Comparison of ENCODE assay signal across 14 cellular contexts in genomic region chr14:56666716-56667115, GRCh38.
DNase-seq lines count a peak whose midpoint lies in the region; ATAC-seq, FAIRE-seq and TF ChIP-seq lines count a peak whose summit lies in the region.
"Had no signal": no experiment of that assay in that cellular context is flagged by ENCODE, and none has a peak within 500 bp of the region (broad histone marks: within the 10 kb centered on the region; RNA-seq: fewer than 3 reads in every experiment).

No MANE protein-coding gene starts in this region.

- H3K27me3 ChIP-seq in endothelial cell of umbilical vein (ENCODE audit: control insufficient read depth in 2 of 2, insufficient read depth in 2 of 2, low read length in 2 of 2) (no peaks in the 10 kb centered on the region), right lobe of liver (no peaks in the 10 kb centered on the region)
- H3K27me3 ChIP-seq: ascending aorta; BLaER1 treated with 17β-estradiol and CSF1 and Interleukin-3, amounts not matched to agents 10 nM and 100 nM had no signal

- no peaks in the 10 kb centered on the region for H3K9me3 ChIP-seq in endothelial cell of umbilical vein (replicated peaks; ENCODE audit: control insufficient read depth, insufficient read depth, low read length)
- no peaks in the 10 kb centered on the region for H3K9me3 ChIP-seq in right lobe of liver
- H3K9me3 ChIP-seq: ascending aorta had no signal

- no TSS peak for BruUV-seq in endothelial cell of umbilical vein (replicated peaks; lab: Mats Ljungman, UMichigan)

- TF ChIP-seq CTCF in endothelial cell of umbilical vein (IDR thresholded peaks at IDR 0.05; ENCODE audit: extremely low read depth in 1 of 2, insufficient read depth in 1 of 2, low read depth in 1 of 2, low read length in 2 of 2), result no peak
- no peak for TF ChIP-seq CTCF in right lobe of liver (IDR thresholded peaks at IDR 0.05)

- H3K4me2 ChIP-seq in endothelial cell of umbilical vein (ENCODE audit: insufficient read depth, low read length), result no peak overlapping the region
- H3K4me2 ChIP-seq: BLaER1 treated with 17β-estradiol and CSF1 and Interleukin-3, amounts not matched to agents 10 nM and 100 nM had no signal

- no peaks in the 10 kb centered on the region for H3K9me1 ChIP-seq in endothelial cell of umbilical vein (replicated peaks; ENCODE audit: control insufficient read depth, extremely low read depth, insufficient read depth, low read length)

- H3K4me3 ChIP-seq in endothelial cell of umbilical vein (replicated peaks in 1 of 3; ENCODE audit: insufficient read depth in 1 of 3, low read depth in 1 of 3, low read length in 3 of 3), result no peak overlapping the region
- H3K4me3 ChIP-seq in right lobe of liver, result no peak overlapping the region
- H3K4me3 ChIP-seq: ascending aorta; BLaER1 treated with 17β-estradiol and CSF1 and Interleukin-3, amounts not matched to agents 10 nM and 100 nM had no signal

- 74% methylated on average over 3 of the region's 3 CpGs for WGBS in right lobe of liver (ENCODE audit: insufficient coverage, low coverage, low lambda C conversion rate, missing lambda C conversion rate)

- H3K79me2 ChIP-seq in endothelial cell of umbilical vein (ENCODE audit: control insufficient read depth, insufficient read depth, low read length), result no peaks in the 10 kb centered on the region

- no peaks in the 10 kb centered on the region for H3K4me1 ChIP-seq in endothelial cell of umbilical vein (ENCODE audit: control insufficient read depth, extremely low read depth, insufficient read depth, low read length)
- no peaks in the 10 kb centered on the region for H3K4me1 ChIP-seq in right lobe of liver
- H3K4me1 ChIP-seq: ascending aorta had no signal

- no peaks in the 10 kb centered on the region for H4K20me1 ChIP-seq in endothelial cell of umbilical vein (replicated peaks; ENCODE audit: control insufficient read depth, extremely low read depth, insufficient read depth, low read length)
- H4K20me1 ChIP-seq: BLaER1 treated with 17β-estradiol and CSF1 and Interleukin-3, amounts not matched to agents 10 nM and 100 nM had no signal

- FAIRE-seq in RCC 7860 (lab: Jason Lieb, UNC) (peak; percentile 11), endothelial cell of umbilical vein (lab: Jason Lieb, UNC) (peak; percentile 67)

- POLR2A ChIA-PET in endothelial cell of umbilical vein (lab: Charles Lee), result no interaction called here

- dilution Hi-C loops in endothelial cell of umbilical vein (cut with MboI; ENCODE audit: extremely low pct_ligation_motif_present, low sequenced_read_pairs), result no loop called here

- H3K36me3 ChIP-seq in endothelial cell of umbilical vein (ENCODE audit: control insufficient read depth in 2 of 2, extremely low read depth in 1 of 2, insufficient read depth in 2 of 2, low read length in 2 of 2), result no peaks in the 10 kb centered on the region
- H3K36me3 ChIP-seq in right lobe of liver, result no peaks in the 10 kb centered on the region
- H3K36me3 ChIP-seq: ascending aorta; BLaER1 treated with 17β-estradiol and CSF1 and Interleukin-3, amounts not matched to agents 10 nM and 100 nM had no signal

- TF ChIP-seq POLR2A in endothelial cell of umbilical vein (IDR thresholded peaks at IDR 0.05; ENCODE audit: low read depth, low read length), result no peak
- TF ChIP-seq POLR2A in right lobe of liver (IDR thresholded peaks at IDR 0.05), result no peak

- CTCF ChIA-PET in endothelial cell of umbilical vein (lab: Charles Lee), result no interaction called here

- H3K9ac ChIP-seq in endothelial cell of umbilical vein (replicated peaks; ENCODE audit: extremely low read depth, insufficient read depth, low read length), result no peak overlapping the region
- H3K9ac ChIP-seq: BLaER1 treated with 17β-estradiol and CSF1 and Interleukin-3, amounts not matched to agents 10 nM and 100 nM had no signal

- intact Hi-C loops in endothelial cell of umbilical vein (cut with micrococcal nuclease) (loop anchor here (10.0 kb wide), 1 partner anchor 208 kb away; no protein-coding TSS in a partner anchor), right lobe of liver (cut with DNase I) (no loop called here)

- H3K27ac ChIP-seq in endothelial cell of umbilical vein (ENCODE audit: insufficient read depth, low read depth, low read length) (no peak overlapping the region), right lobe of liver (no peak overlapping the region)
- H3K27ac ChIP-seq: ascending aorta; BLaER1 treated with 17β-estradiol and CSF1 and Interleukin-3, amounts not matched to agents 10 nM and 100 nM had no signal

- peak; percentile 75 for DNase-seq in EL
- peak; percentile 54 for DNase-seq in RCC 7860 (ENCODE audit: low spot score)
- DNase-seq in endothelial cell of umbilical vein (ENCODE audit: low read depth, low spot score), result peak; percentile 15
- DNase-seq in myocyte (ENCODE audit: low read depth), result peak; percentile 11
- DNase-seq in right lobe of liver, result no peak
- no peak for DNase-seq in stimulated activated CD4-positive, alpha-beta T cell treated with anti-CD3 and anti-CD28 coated beads, Interleukin-4, amount 100 ng/mL, for 4 hours
- DNase-seq: activated CD4-positive, alpha-beta T cell treated with anti-CD3 and anti-CD28 coated beads, Interleukin-2, amount 50 U/mL, for 48 hours; GDM1; NCI-H1092 treated with DMSO at 0.1 percent for 48 hours; stimulated activated CD4-positive, alpha-beta T cell treated with anti-CD3 and anti-CD28 coated beads, Interleukin-2, amount 100 ng/mL, for 24 hours had no signal

- ATAC-seq in right lobe of liver, result no peak
- no peak for ATAC-seq in HG02852 (IDR thresholded peaks at IDR 0.05; ENCODE audit: unreplicated experiment)
- no peak for ATAC-seq in HG03097 (IDR thresholded peaks at IDR 0.05; ENCODE audit: low FRiP score, unreplicated experiment)

- no peak overlapping the region for H2AFZ ChIP-seq in endothelial cell of umbilical vein (ENCODE audit: low read depth, low read length)

TF ChIP-seq in endothelial cell of umbilical vein, 7 proteins besides CTCF, POLR2A, EP300 and RAD21:
- TF ChIP-seq FOS (IDR thresholded peaks at IDR 0.05; ENCODE audit: borderline replicate concordance, insufficient read depth, low read length), result peak; percentile 80
- TF ChIP-seq JUN (IDR thresholded peaks at IDR 0.05; ENCODE audit: borderline replicate concordance, insufficient read depth, insufficient read length, low read depth), result peak; percentile 47
- no peak for TF ChIP-seq GATA2 (IDR thresholded peaks at IDR 0.05; ENCODE audit: insufficient read depth, insufficient read length, low read depth, low read length)

Comparison
In these comparisons a context has a peak if more than half of its experiments do, and no peak if none do; other contexts are left out.
1. DNase-seq: peak in EL (single experiment), RCC 7860 (single experiment), endothelial cell of umbilical vein (single experiment) and myocyte (single experiment); none in right lobe of liver (0 of 3) and stimulated activated CD4-positive, alpha-beta T cell treated with anti-CD3 and anti-CD28 coated beads, Interleukin-4, amount 100 ng/mL, for 4 hours (0 of 2).